ENCODE assay signal across 2 cellular contexts in genomic region chr2:138180691-138181386, GRCh38.
TF ChIP-seq lines count a peak whose summit lies in the region.

No MANE protein-coding gene starts in this region.

TF ChIP-seq in GM23338, 12 proteins besides CTCF, POLR2A, EP300 and RAD21:
- no peak for TF ChIP-seq ZNF462 (CRISPR knock-in tag; IDR thresholded peaks at IDR 0.05)

TF ChIP-seq in neural cell, 6 proteins besides CTCF, POLR2A, EP300 and RAD21 (continued from another document):
- TF ChIP-seq REST (IDR thresholded peaks at IDR 0.05; ENCODE audit: borderline replicate concordance): no peak
